ENCODE assay signal across 16 cellular contexts in genomic region chrX:44953734-44954502, GRCh38.
A peak's percentile ranks its signal among the peaks of the same experiment; 100 is the strongest.
DNase-seq lines count a peak whose midpoint lies in the region; ATAC-seq, FAIRE-seq and TF ChIP-seq lines count a peak whose summit lies in the region.
"Had no signal": no experiment of that assay in that cellular context is flagged by ENCODE, and none has a peak within 500 bp of the region (broad histone marks: within the 10 kb centered on the region; RNA-seq: fewer than 3 reads in every experiment).

No MANE protein-coding gene starts in this region.

- no peaks in the 10 kb centered on the region for H3K4me1 ChIP-seq in NT2/D1 (ENCODE audit: insufficient read depth, insufficient read length)
- peaks cover 24% of the 10 kb centered on the region for H3K4me1 ChIP-seq in keratinocyte (ENCODE audit: control insufficient read depth, extremely low read depth, insufficient read depth, low read length)
- H3K4me1 ChIP-seq: SJCRH30 had no signal

- peaks cover 13% of the 10 kb centered on the region for H4K20me1 ChIP-seq in keratinocyte (ENCODE audit: control insufficient read depth, extremely low read depth, insufficient read depth, low read length)

- H3K79me2 ChIP-seq in keratinocyte (ENCODE audit: control insufficient read depth, insufficient read depth, low read length): peaks cover 97% of the 10 kb centered on the region

- no peak for DNase-seq in left ventricle myocardium superior
- no peak for DNase-seq in Right ventricle myocardium inferior (ENCODE audit: missing footprints)
- no peak for DNase-seq in NT2/D1 (ENCODE audit: low read depth, low spot score)
- DNase-seq in keratinocyte (ENCODE audit: low read depth, low spot score): no peak
- DNase-seq in type B pancreatic cell (ENCODE audit: extremely low spot score, unreplicated experiment): no peak
- no peak for DNase-seq in NCI-H1436 (lab: John Stamatoyannopoulos, UW)
- DNase-seq: activated CD4-positive, alpha-beta T cell treated with anti-CD3 and anti-CD28 coated beads, Interleukin-2, amount 50 U/mL, for 4 hours; activated T-cell treated with anti-CD3 and anti-CD28 coated beads, Interleukin-2, amount 50 U/mL, for 48 hours; colonic mucosa; erythroblast; NCI-H1048; SJCRH30; stimulated activated CD8-positive, alpha-beta memory T cell treated with anti-CD3 and anti-CD28 coated beads, Interleukin-4, amount 100 ng/mL, for 48 hours had no signal

- H3K27me3 ChIP-seq in NT2/D1 (ENCODE audit: insufficient read depth, insufficient read length) (no peaks in the 10 kb centered on the region), keratinocyte (ENCODE audit: control insufficient read depth, extremely low read depth, insufficient read depth, low read length) (no peaks in the 10 kb centered on the region)
- H3K27me3 ChIP-seq: colonic mucosa, SJCRH30 had no signal

- H3K9me3 ChIP-seq in NT2/D1 (ENCODE audit: insufficient read depth, low read length) (no peaks in the 10 kb centered on the region), keratinocyte (ENCODE audit: control insufficient read depth, low read depth, low read length) (no peaks in the 10 kb centered on the region)
- H3K9me3 ChIP-seq: colonic mucosa, SJCRH30 had no signal

- H3K36me3 Mint-ChIP-seq in type B pancreatic cell: peaks cover 9% of the 10 kb centered on the region

- peak overlapping the region; percentile 15 for H3K27ac Mint-ChIP-seq in type B pancreatic cell

- peaks cover 6% of the 10 kb centered on the region for H3K4me1 Mint-ChIP-seq in type B pancreatic cell (ENCODE audit: unreplicated experiment)

- no peaks in the 10 kb centered on the region for H3K9me1 ChIP-seq in keratinocyte (ENCODE audit: control insufficient read depth, extremely low read depth, insufficient read depth, low read length)

- H3K9ac ChIP-seq in NT2/D1 (ENCODE audit: insufficient read length, low read depth): no peak overlapping the region
- H3K9ac ChIP-seq in keratinocyte (ENCODE audit: control insufficient read depth, extremely low read depth, insufficient read depth, low read length): no peak overlapping the region

- intact Hi-C loops in left ventricle myocardium superior (cut with micrococcal nuclease) (no loop called here), Right ventricle myocardium inferior (cut with DNase I) (no loop called here)

- TF ChIP-seq CTCF in keratinocyte (optimal IDR thresholded peaks at IDR 0.05 in 1 of 3, IDR thresholded peaks at IDR 0.05 in 1 of 3, conservative IDR thresholded peaks at IDR 0.05 in 1 of 3; ENCODE audit: extremely low read depth in 1 of 3, insufficient read depth in 2 of 3, low read length in 3 of 3): no peak
- no peak for TF ChIP-seq CTCF in type B pancreatic cell (conservative IDR thresholded peaks at IDR 0.05)

- no peaks in the 10 kb centered on the region for H3K27me3 Mint-ChIP-seq in type B pancreatic cell

- H3K4me3 Mint-ChIP-seq in type B pancreatic cell: peak overlapping the region; percentile 11

- H3K36me3 ChIP-seq in NT2/D1 (ENCODE audit: insufficient read depth, insufficient read length, low read length) (peaks cover 4% of the 10 kb centered on the region), keratinocyte (ENCODE audit: control insufficient read depth in 2 of 2, extremely low read depth in 1 of 2, insufficient read depth in 2 of 2, low read length in 2 of 2) (peaks cover 0 to 3% of the 10 kb centered on the region in 2 experiments)
- H3K36me3 ChIP-seq: colonic mucosa, SJCRH30 had no signal

- H3K9me3 Mint-ChIP-seq in type B pancreatic cell: no peaks in the 10 kb centered on the region

- peak; percentile 44 for ATAC-seq in left ventricle myocardium superior
- ATAC-seq in Right ventricle myocardium inferior: no peak
- ATAC-seq in GM18873 (IDR thresholded peaks at IDR 0.05; ENCODE audit: low FRiP score, unreplicated experiment): no peak
- ATAC-seq in HG02973 (IDR thresholded peaks at IDR 0.05; ENCODE audit: unreplicated experiment): no peak
- ATAC-seq: right cardiac atrium had no signal

- dilution Hi-C loops in keratinocyte (cut with MboI; ENCODE audit: extremely low pct_ligation_motif_present, low sequenced_read_pairs): no loop called here

- no peak for FAIRE-seq in keratinocyte (lab: Jason Lieb, UNC)

- no peak overlapping the region for H3K27ac ChIP-seq in keratinocyte (ENCODE audit: control insufficient read depth, insufficient read depth, low read length)
- H3K27ac ChIP-seq: colonic mucosa, SJCRH30 had no signal

- H3K4me3 ChIP-seq in NT2/D1 (ENCODE audit: insufficient read length, low read depth) (peak overlapping the region; percentile 8), keratinocyte (ENCODE audit: control insufficient read depth in 2 of 3, extremely low read depth in 1 of 3, insufficient read depth in 2 of 3, low read depth in 1 of 3, low read length in 3 of 3) (peak overlapping the region; percentile 12 to 36 (median 24))
- H3K4me3 ChIP-seq: colonic mucosa, SJCRH30 had no signal

- H3K4me2 ChIP-seq in keratinocyte (ENCODE audit: control insufficient read depth, extremely low read depth, insufficient read depth, low read depth, low read length): peak overlapping the region; percentile 68

- no peak overlapping the region for H2AFZ ChIP-seq in keratinocyte (ENCODE audit: control insufficient read depth, low read length)
